Comparison of ENCODE assay signal across 16 cellular contexts in genomic region chr14:89061696-89062095, GRCh38.
A peak's percentile ranks its signal among the peaks of the same experiment; 100 is the strongest.
DNase-seq lines count a peak whose midpoint lies in the region; ATAC-seq, FAIRE-seq and TF ChIP-seq lines count a peak whose summit lies in the region.
"Had no signal": no experiment of that assay in that cellular context is flagged by ENCODE, and none has a peak within 500 bp of the region (broad histone marks: within the 10 kb centered on the region; RNA-seq: fewer than 3 reads in every experiment).

No MANE protein-coding gene starts in this region.

- H3K4me2 ChIP-seq in HepG2 (ENCODE audit: low read depth, low read length): no peak overlapping the region
- H3K4me2 ChIP-seq: BLaER1 had no signal

- H3K36me3 ChIP-seq in HepG2 (replicated peaks in 1 of 2; ENCODE audit: control insufficient read depth in 1 of 2, insufficient read depth in 2 of 2, low read length in 2 of 2) (no peaks in the 10 kb centered on the region), heart left ventricle (no peaks in the 10 kb centered on the region)
- H3K36me3 ChIP-seq: BLaER1 had no signal

- H3K4me1 ChIP-seq in HepG2 (ENCODE audit: insufficient read depth, low read length) (no peaks in the 10 kb centered on the region), heart left ventricle (no peaks in the 10 kb centered on the region)
- H3K4me1 ChIP-seq: BLaER1 had no signal

- WGBS in HepG2 (ENCODE audit: low lambda C conversion rate): 0% methylated on average over 1 of the region's 1 CpG
- WGBS in heart left ventricle, 4 donors: 68 to 100% (median 82%) methylated on average over 1 of the region's 1 CpG

- H3K79me2 ChIP-seq in HepG2 (ENCODE audit: insufficient read depth, low read length): no peaks in the 10 kb centered on the region

- CTCF ChIA-PET in HepG2 (lab: Yijun Ruan, JAX; ENCODE audit: low intra/inter-chr PET ratio, low total read pairs): no interaction called here

- in situ Hi-C loops in HepG2 (cut with HindIII; ENCODE audit: extremely low pct_ligation_motif_present, low pct_unique_long_range_greater_than_20kb): no loop called here

- ATAC-seq in HepG2: peak; percentile 34; the same call in 2 of the 3 replicates
- ATAC-seq in HG03039 (IDR thresholded peaks at IDR 0.05; ENCODE audit: unreplicated experiment): no peak
- no peak for ATAC-seq in GM21576 (IDR thresholded peaks at IDR 0.05; ENCODE audit: unreplicated experiment)
- no peak for ATAC-seq in heart left ventricle
- ATAC-seq: HCT116 had no signal

- no TSS peak for BruUV-seq in HepG2 (replicated peaks; lab: Mats Ljungman, UMichigan)

- no peaks in the 10 kb centered on the region for H4K20me1 ChIP-seq in HepG2 (ENCODE audit: insufficient read depth, low read length)
- H4K20me1 ChIP-seq: BLaER1 had no signal

- no peaks in the 10 kb centered on the region for H3K9me3 ChIP-seq in HepG2 (ENCODE audit: low read length)
- H3K9me3 ChIP-seq in heart left ventricle: no peaks in the 10 kb centered on the region
- H3K9me3 ChIP-seq: BLaER1 had no signal

- POLR2A ChIA-PET in HepG2 (lab: Yijun Ruan, JAX): no interaction called here

- TF ChIP-seq CTCF in HepG2 (CRISPR knock-in tag; IDR thresholded peaks at IDR 0.05) (no peak), retinal pigment epithelial cell (conservative IDR thresholded peaks at IDR 0.05; ENCODE audit: low read depth, low read length) (no peak), heart left ventricle (IDR thresholded peaks at IDR 0.05) (no peak)

- TF ChIP-seq POLR2A in HepG2 (IDR thresholded peaks at IDR 0.05; ENCODE audit: insufficient read depth in 1 of 2, low read depth in 2 of 2, low read length in 2 of 2): no peak
- TF ChIP-seq POLR2A in heart left ventricle (IDR thresholded peaks at IDR 0.05): no peak

- TF ChIP-seq RAD21 in HepG2 (CRISPR knock-in tag; IDR thresholded peaks at IDR 0.05): no peak

- H3K4me3 ChIP-seq in HepG2 (replicated peaks in 1 of 3; ENCODE audit: insufficient read depth in 1 of 3, low read depth in 2 of 3, low read length in 3 of 3): no peak overlapping the region
- no peak overlapping the region for H3K4me3 ChIP-seq in retinal pigment epithelial cell (ENCODE audit: low read length)
- H3K4me3 ChIP-seq in heart left ventricle: no peak overlapping the region
- H3K4me3 ChIP-seq: BLaER1 had no signal

- no peak overlapping the region for H2AFZ ChIP-seq in HepG2 (ENCODE audit: low read length)

- DNase-seq in EH (ENCODE audit: low read depth) (peak; percentile 54), RPMI7951 (ENCODE audit: low read depth) (peak; percentile 5), HepG2 (ENCODE audit: low spot score) (no peak), retinal pigment epithelial cell (ENCODE audit: low read depth) (peak; percentile 17), heart left ventricle (no peak)
- DNase-seq: 8988T; AML-193; CD8-positive, alpha-beta memory T cell; DMS53 had no signal

- H3K27ac ChIP-seq in HepG2 (ENCODE audit: extremely low read length, insufficient read depth, low read length) (no peak overlapping the region), heart left ventricle (no peak overlapping the region)
- H3K27ac ChIP-seq: BLaER1 had no signal

- no peak for FAIRE-seq in HepG2 (lab: Jason Lieb, UNC)
- FAIRE-seq: G401.6, GM12891, H54 had no signal

- intact Hi-C loops in HepG2 (cut with micrococcal nuclease; ENCODE audit: unreplicated experiment): no loop called here
- intact Hi-C loops in heart left ventricle (cut with DNase I): no loop called here

- H3K27me3 ChIP-seq in HepG2 (ENCODE audit: control insufficient read depth in 1 of 2, insufficient read depth in 2 of 2, low read length in 2 of 2) (peaks cover 0 to 10% of the 10 kb centered on the region in 2 experiments; a peak in 2 of 5 replicates), heart left ventricle (peaks cover 0 to 3% (median 0%) of the 10 kb centered on the region in 9 donors)
- H3K27me3 ChIP-seq: BLaER1 had no signal

- no peak for TF ChIP-seq EP300 in HepG2 (IDR thresholded peaks at IDR 0.05; ENCODE audit: low read depth in 2 of 2, low read length in 2 of 2)
- no peak for TF ChIP-seq EP300 in HepG2 (CRISPR knock-in tag; IDR thresholded peaks at IDR 0.05; ENCODE audit: borderline replicate concordance)

- H3K9ac ChIP-seq in HepG2 (ENCODE audit: insufficient read depth, low read depth, low read length): no peak overlapping the region
- H3K9ac ChIP-seq: BLaER1 had no signal

TF ChIP-seq in HepG2, 621 proteins besides CTCF, POLR2A, EP300 and RAD21:
- TF ChIP-seq DR1 (CRISPR knock-in tag; IDR thresholded peaks at IDR 0.05) (no peak), ZFP41 (CRISPR knock-in tag; IDR thresholded peaks at IDR 0.05; ENCODE audit: borderline replicate concordance) (no peak), YEATS4 (CRISPR knock-in tag; IDR thresholded peaks at IDR 0.05; ENCODE audit: borderline replicate concordance) (no peak), KLF15 (CRISPR knock-in tag; IDR thresholded peaks at IDR 0.05; ENCODE audit: borderline replicate concordance) (no peak), MBNL3 (CRISPR knock-in tag; conservative IDR thresholded peaks at IDR 0.05) (no peak), ZNF10 (CRISPR knock-in tag; IDR thresholded peaks at IDR 0.05; ENCODE audit: borderline replicate concordance, low read depth) (no peak)

Comparison
In these comparisons a context has a peak if more than half of its experiments do, and no peak if none do; other contexts are left out.
1. DNase-seq: peak in EH (single experiment), RPMI7951 (single experiment) and retinal pigment epithelial cell (single experiment); none in HepG2 (single experiment) and heart left ventricle (0 of 5).